In genomic region chr6:21604081-21604480, GRCh38 we compare ENCODE assay signal across 20 cellular contexts. TPM values are rescaled to one million over a fixed set of nuclear protein-coding genes. Genes with fewer than 3 reads are reported as not detected.
DNase-seq lines count a peak whose midpoint lies in the region; ATAC-seq and TF ChIP-seq lines count a peak whose summit lies in the region.
"Had no signal": no experiment of that assay in that cellular context is flagged by ENCODE, and none has a peak within 500 bp of the region (broad histone marks: within the 10 kb centered on the region; RNA-seq: fewer than 3 reads in every experiment).

No MANE protein-coding gene starts in this region.

- no peaks in the 10 kb centered on the region for H3K9me2 ChIP-seq in OCI-LY7 (ENCODE audit: insufficient read depth, low read length)

- H3K4me2 ChIP-seq in DND-41 (ENCODE audit: insufficient read depth, low read length): peak overlapping the region; percentile 64
- H3K4me2 ChIP-seq in OCI-LY7 (ENCODE audit: low read length): peak overlapping the region; percentile 63

- peaks cover 47% of the 10 kb centered on the region for H3K79me2 ChIP-seq in DND-41 (ENCODE audit: insufficient read depth, low read length)
- peaks cover 14% of the 10 kb centered on the region for H3K79me2 ChIP-seq in OCI-LY7 (ENCODE audit: insufficient read depth, low read depth, low read length)

- H3K27ac Mint-ChIP-seq in nephron: peak overlapping the region; percentile 31 to 68 (median 37)
- H3K27ac Mint-ChIP-seq: activated naive CD8-positive, alpha-beta T cell treated with anti-CD3 and anti-CD28 coated beads, Interleukin-2, amount 50 U/mL, for 24 hours; activated T-cell treated with anti-CD3 and anti-CD28 coated beads, Interleukin-2, amount 50 U/mL, for 24 hours had no signal

- H3K27ac ChIP-seq in DND-41 (ENCODE audit: low read length): peak overlapping the region; percentile 97
- H3K27ac ChIP-seq in OCI-LY7 (ENCODE audit: low read depth, low read length, poor library complexity, severe bottlenecking): peak overlapping the region; percentile 98
- H3K27ac ChIP-seq: tibial artery had no signal

- peak overlapping the region; percentile 57 for H3K9ac ChIP-seq in DND-41 (ENCODE audit: low read depth, low read length)

- peaks cover 26% of the 10 kb centered on the region for H3K36me3 ChIP-seq in DND-41 (ENCODE audit: insufficient read depth, low read length)
- peaks cover 14% of the 10 kb centered on the region for H3K36me3 ChIP-seq in OCI-LY7 (ENCODE audit: insufficient read depth, low read length)
- H3K36me3 ChIP-seq: tibial artery had no signal

- no TSS peak for BruUV-seq in OCI-LY7 (replicated peaks; lab: Mats Ljungman, UMichigan)

- H3K27me3 ChIP-seq in DND-41 (ENCODE audit: insufficient read depth, low read length, poor library complexity): no peaks in the 10 kb centered on the region
- H3K27me3 ChIP-seq: BE2C, tibial artery had no signal

- H3K9me3 ChIP-seq in DND-41 (ENCODE audit: insufficient read depth, low read length, severe bottlenecking) (no peaks in the 10 kb centered on the region), OCI-LY7 (ENCODE audit: low read length) (no peaks in the 10 kb centered on the region)
- H3K9me3 ChIP-seq: BE2C, tibial artery had no signal

- H3K9me3 Mint-ChIP-seq in nephron: peaks cover 6% of the 10 kb centered on the region
- H3K9me3 Mint-ChIP-seq: activated naive CD8-positive, alpha-beta T cell treated with anti-CD3 and anti-CD28 coated beads, Interleukin-2, amount 50 U/mL, for 24 hours; activated T-cell treated with anti-CD3 and anti-CD28 coated beads, Interleukin-2, amount 50 U/mL, for 24 hours had no signal

- peaks cover 3% of the 10 kb centered on the region; the same call in 1 of the 2 replicates for H4K20me1 ChIP-seq in DND-41 (ENCODE audit: insufficient read depth, low read length)
- peaks cover 1% of the 10 kb centered on the region; the same call in 1 of the 2 replicates for H4K20me1 ChIP-seq in OCI-LY7 (ENCODE audit: insufficient read depth, low read length)

- H3K36me3 Mint-ChIP-seq in nephron (ENCODE audit: low read depth): peaks cover 29% of the 10 kb centered on the region

- TF ChIP-seq CTCF in DND-41 (IDR thresholded peaks at IDR 0.05; ENCODE audit: borderline replicate concordance, extremely low read depth, low read length, poor library complexity, severe bottlenecking) (no peak), OCI-LY7 (conservative IDR thresholded peaks at IDR 0.05; ENCODE audit: low read length) (no peak), nephron (IDR thresholded peaks at IDR 0.05; ENCODE audit: unreplicated experiment in 3 of 3) (no peak), GM20000 (IDR thresholded peaks at IDR 0.05; ENCODE audit: extremely low read depth, missing control alignments) (no peak)

- POLR2A ChIA-PET in OCI-LY7 (lab: Charles Lee): interaction anchor here (0.6 to 3.8 kb wide), 6 partner anchors 10 to 156 kb away, joined by 3 to 41 read pairs (median 4); partner anchors contain the start of gene SOX4

- peak; percentile 60 for ATAC-seq in DND-41 (ENCODE audit: insufficient read depth, low read depth)
- peak; percentile 14 for ATAC-seq in HG02759 (IDR thresholded peaks at IDR 0.05; ENCODE audit: unreplicated experiment)
- ATAC-seq: activated naive CD8-positive, alpha-beta T cell treated with anti-CD3 and anti-CD28 coated beads, Interleukin-2, amount 50 U/mL, for 24 hours; left colon had no signal

- CTCF ChIA-PET in OCI-LY7 (lab: Charles Lee; ENCODE audit: unreplicated experiment): no interaction called here

- H3K4me3 ChIP-seq in DND-41 (ENCODE audit: low read depth in 1 of 2, low read length in 2 of 2): peak overlapping the region in 1 of 2 experiments; percentile 18; a peak in 1 of 4 replicates
- peak overlapping the region; percentile 39 for H3K4me3 ChIP-seq in OCI-LY7 (ENCODE audit: low read depth, low read length, poor library complexity, severe bottlenecking)
- H3K4me3 ChIP-seq: tibial artery had no signal

- H3K4me3 Mint-ChIP-seq in nephron: no peak overlapping the region
- H3K4me3 Mint-ChIP-seq: activated naive CD8-positive, alpha-beta T cell treated with anti-CD3 and anti-CD28 coated beads, Interleukin-2, amount 50 U/mL, for 24 hours; activated T-cell treated with anti-CD3 and anti-CD28 coated beads, Interleukin-2, amount 50 U/mL, for 24 hours had no signal

- H2AFZ ChIP-seq in DND-41 (ENCODE audit: low read depth, low read length): peak overlapping the region; percentile 18
- H2AFZ ChIP-seq in OCI-LY7 (ENCODE audit: low read length): peak overlapping the region; percentile 63; the same call in 1 of the 2 replicates

- no peaks in the 10 kb centered on the region for H3K27me3 Mint-ChIP-seq in nephron (ENCODE audit: low read depth)

- H3K4me1 ChIP-seq in DND-41 (ENCODE audit: insufficient read depth, low read length) (peaks cover 64% of the 10 kb centered on the region), OCI-LY7 (ENCODE audit: insufficient read depth, low read length, poor library complexity, severe bottlenecking) (peaks cover 66% of the 10 kb centered on the region)
- H3K4me1 ChIP-seq: BE2C had no signal

- intact Hi-C loops in OCI-LY7 (cut with micrococcal nuclease; ENCODE audit: unreplicated experiment): loop anchor here (1.0 kb wide), 1 partner anchor 10 kb away; no protein-coding TSS in a partner anchor

- peak; percentile 56 for DNase-seq in DND-41
- DNase-seq in OCI-LY7 (ENCODE audit: low spot score): no peak
- no peak for DNase-seq in NCI-H2081 (lab: John Stamatoyannopoulos, UW)
- DNase-seq in NCI-H226: no peak
- DNase-seq in GM20000 (ENCODE audit: low spot score): no peak
- DNase-seq: ACHN; activated CD4-positive, alpha-beta T cell treated with anti-CD3 and anti-CD28 coated beads for 4 hours; activated gamma-delta T cell treated with Interleukin-2 at 50 U/mL for 16 hours; activated naive CD8-positive, alpha-beta T cell treated with anti-CD3 and anti-CD28 coated beads, Interleukin-2, amount 50 U/mL, for 24 hours; activated T-cell treated with anti-CD3 and anti-CD28 coated beads, Interleukin-2, amount 50 U/mL, for 24 hours; BE2C; DMS79; HCEC 1CT; hippocampal formation; left colon; small intestine; stimulated activated CD4-positive, alpha-beta T cell treated with anti-CD3 and anti-CD28 coated beads, Interleukin-2, amount 100 ng/mL, for 24 hours; tibial artery had no signal

- peaks cover 36% of the 10 kb centered on the region for H3K4me1 Mint-ChIP-seq in nephron
- H3K4me1 Mint-ChIP-seq: activated naive CD8-positive, alpha-beta T cell treated with anti-CD3 and anti-CD28 coated beads, Interleukin-2, amount 50 U/mL, for 24 hours had no signal

RNA-seq across cellular contexts. Expression of gene SOX4, which starts 10.5 kb away (rescaled TPM):
- total RNA-seq in OCI-LY7 (2014; rRNA removed; shearing (Covaris generic)): 55.2 and 55.3 TPM in 2 replicates
- 58.1 and 78.1 TPM in 2 replicates for total RNA-seq in OCI-LY7 (2022)
